In the genomic region with DNA sequence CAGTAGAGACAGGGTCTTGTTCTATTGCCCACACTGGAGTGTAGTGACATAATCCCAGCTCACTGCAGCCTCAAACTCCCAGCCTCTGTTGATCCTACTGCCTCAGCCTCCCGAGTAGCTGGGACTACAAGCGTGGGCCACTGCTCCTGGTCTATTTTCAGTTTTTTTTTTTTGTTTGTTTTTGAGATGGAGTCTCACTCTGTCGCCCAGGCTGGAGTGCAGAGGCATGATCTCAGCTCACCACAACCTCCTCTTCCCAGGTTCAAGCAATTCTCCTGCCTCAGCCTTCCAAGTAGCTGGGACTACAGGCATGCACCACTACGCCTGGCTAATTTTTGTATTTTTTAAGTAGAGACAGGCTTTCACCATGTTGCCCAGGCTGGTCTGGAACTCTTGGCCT, we compare ENCODE assay signal across 1 cellular context. TPM values are rescaled to one million over a fixed set of nuclear protein-coding genes. Genes with fewer than 3 reads are reported as not detected.
"Had no signal": no experiment of that assay in that cellular context is flagged by ENCODE, and none has a peak within 500 bp of the region (broad histone marks: within the 10 kb centered on the region; RNA-seq: fewer than 3 reads in every experiment).

No MANE protein-coding gene starts in this region.

RNA-seq across cellular contexts. Expression of a gene that starts 37.2 kb away (rescaled TPM):
- polyA plus RNA-seq: IgD-negative memory B cell had no signal
